In genomic region chr2:10406491-10406890, GRCh38 we compare ENCODE assay signal across 12 cellular contexts. TPM values are rescaled to one million over a fixed set of nuclear protein-coding genes. Genes with fewer than 3 reads are reported as not detected.
DNase-seq lines count a peak whose midpoint lies in the region; ATAC-seq and TF ChIP-seq lines count a peak whose summit lies in the region.
"Had no signal": no experiment of that assay in that cellular context is flagged by ENCODE, and none has a peak within 500 bp of the region (broad histone marks: within the 10 kb centered on the region; RNA-seq: fewer than 3 reads in every experiment).

No MANE protein-coding gene starts in this region.

- H3K18ac ChIP-seq in neuronal stem cell (ENCODE audit: low read length) = no peak overlapping the region

- H2BK12ac ChIP-seq in neuronal stem cell (ENCODE audit: low read length) = no peak overlapping the region

- no peak overlapping the region for H3K23ac ChIP-seq in neuronal stem cell (ENCODE audit: low read depth, low read length, poor library complexity)

- no peaks in the 10 kb centered on the region for H3K79me1 ChIP-seq in neuronal stem cell (ENCODE audit: low read depth, low read length)

- H4K20me1 ChIP-seq in SK-N-SH (ENCODE audit: insufficient read depth) = no peaks in the 10 kb centered on the region

- H3F3A ChIP-seq in SK-N-SH (replicated peaks; ENCODE audit: insufficient read depth) = peaks cover 13% of the 10 kb centered on the region

- H3K9ac ChIP-seq in SK-N-SH (no peak overlapping the region), neuronal stem cell (ENCODE audit: low read depth, low read length, poor library complexity) (no peak overlapping the region)

- H2BK15ac ChIP-seq in neuronal stem cell (ENCODE audit: low read length) = no peak overlapping the region

- H3K4me2 ChIP-seq in SK-N-SH (no peak overlapping the region), neuronal stem cell (ENCODE audit: insufficient read depth, low read length, poor library complexity, severe bottlenecking) (no peak overlapping the region)

- peaks cover 33% of the 10 kb centered on the region for H3K4me1 Mint-ChIP-seq in T-helper 17 cell
- peaks cover 88% of the 10 kb centered on the region for H3K4me1 Mint-ChIP-seq in stimulated activated naive CD8-positive, alpha-beta T cell treated with anti-CD3 and anti-CD28 coated beads, Interleukin-15, amount 100 ng/mL, for 72 hours

- no peak overlapping the region for H2BK120ac ChIP-seq in neuronal stem cell (ENCODE audit: low read depth, low read length)

- TF ChIP-seq RAD21 in SK-N-SH (IDR thresholded peaks at IDR 0.05; ENCODE audit: low read length) = no peak

- no peaks in the 10 kb centered on the region for H3K27me3 Mint-ChIP-seq in T-helper 17 cell
- H3K27me3 Mint-ChIP-seq in stimulated activated naive CD8-positive, alpha-beta T cell treated with anti-CD3 and anti-CD28 coated beads, Interleukin-15, amount 100 ng/mL, for 72 hours = no peaks in the 10 kb centered on the region

- 96% methylated on average over 10 of the region's 14 CpGs for WGBS in SK-N-SH (ENCODE audit: low lambda C conversion rate)
- WGBS in neuronal stem cell (ENCODE audit: extremely low coverage in 2 of 2, insufficient read length in 2 of 2, insufficient replicate concordance in 1 of 2), 2 donors = no CpG with 5 or more reads among the region's 14 CpGs

- no peaks in the 10 kb centered on the region for H3K9me3 Mint-ChIP-seq in stimulated activated naive CD8-positive, alpha-beta T cell treated with anti-CD3 and anti-CD28 coated beads, Interleukin-15, amount 100 ng/mL, for 72 hours
- H3K9me3 Mint-ChIP-seq: endodermal cell had no signal

- H4K91ac ChIP-seq in neuronal stem cell (ENCODE audit: low read depth, low read length, poor library complexity) = no peak overlapping the region

- H3K27ac Mint-ChIP-seq in T-helper 17 cell = peak overlapping the region; percentile 90
- H3K27ac Mint-ChIP-seq in stimulated activated naive CD8-positive, alpha-beta T cell treated with anti-CD3 and anti-CD28 coated beads, Interleukin-15, amount 100 ng/mL, for 72 hours = peak overlapping the region in 1 of 2 donors; percentile 68
- H3K27ac Mint-ChIP-seq: endodermal cell had no signal

- H3K9me2 ChIP-seq in SK-N-SH = no peaks in the 10 kb centered on the region

- H3K36me3 ChIP-seq in SK-N-SH (replicated peaks in 1 of 2; ENCODE audit: control insufficient read depth in 1 of 2, insufficient read depth in 2 of 2, low read length in 1 of 2) (peaks cover 0 to 5% of the 10 kb centered on the region in 2 experiments), right atrium auricular region (no peaks in the 10 kb centered on the region), neuronal stem cell (replicated peaks in 1 of 2; ENCODE audit: control insufficient read depth in 2 of 2, insufficient read depth in 2 of 2, low read length in 2 of 2) (no peaks in the 10 kb centered on the region)

- no peaks in the 10 kb centered on the region for H3K9me3 ChIP-seq in SK-N-SH
- H3K9me3 ChIP-seq in T-helper 17 cell (ENCODE audit: control insufficient read depth, low read length, poor library complexity, severe bottlenecking) = no peaks in the 10 kb centered on the region
- H3K9me3 ChIP-seq in right atrium auricular region = no peaks in the 10 kb centered on the region
- H3K9me3 ChIP-seq in neuronal stem cell (replicated peaks in 1 of 2; ENCODE audit: control insufficient read depth in 2 of 2, insufficient read depth in 1 of 2, low read depth in 1 of 2, low read length in 2 of 2) = no peaks in the 10 kb centered on the region

- no peaks in the 10 kb centered on the region for H3K27me3 ChIP-seq in SK-N-SH (ENCODE audit: insufficient read depth)
- no peaks in the 10 kb centered on the region for H3K27me3 ChIP-seq in right atrium auricular region
- no peaks in the 10 kb centered on the region for H3K27me3 ChIP-seq in neuronal stem cell (ENCODE audit: control insufficient read depth in 3 of 3, insufficient read depth in 3 of 3, low read depth in 1 of 3, low read length in 3 of 3)

- no peak overlapping the region for H3K14ac ChIP-seq in neuronal stem cell (ENCODE audit: low read length)

- no peak overlapping the region for H4K8ac ChIP-seq in neuronal stem cell (ENCODE audit: low read depth, low read length)

- peaks cover 34 to 54% of the 10 kb centered on the region in 2 experiments for H3K4me1 ChIP-seq in SK-N-SH (ENCODE audit: control insufficient read depth in 1 of 2, insufficient read depth in 2 of 2, low read depth in 1 of 2, low read length in 1 of 2)
- peaks cover 0 to 66% of the 10 kb centered on the region in 2 donors for H3K4me1 ChIP-seq in right atrium auricular region
- H3K4me1 ChIP-seq in neuronal stem cell (ENCODE audit: control insufficient read depth in 2 of 2, insufficient read depth in 1 of 2, low read depth in 1 of 2, low read length in 2 of 2) = peaks cover 2 to 5% of the 10 kb centered on the region in 2 donors

- CTCF ChIA-PET in SK-N-SH (lab: Yijun Ruan, JAX) = interaction anchor here (0.5 to 12.8 kb wide), 17 partner anchors 17 to 606 kb away, joined by 3 to 403 read pairs (median 5); partner anchors contain the start of genes HPCAL1 and RRM2
- CTCF ChIA-PET in HEK293T (lab: Yijun Ruan, JAX) = no interaction called here

- H2AK5ac ChIP-seq in neuronal stem cell (ENCODE audit: low read depth, low read length) = no peak overlapping the region

- H2BK5ac ChIP-seq in neuronal stem cell (ENCODE audit: low read length) = no peak overlapping the region

- no peak overlapping the region for H3K4me3 ChIP-seq in SK-N-SH (ENCODE audit: low read depth in 2 of 2, low read length in 1 of 2)
- no peak overlapping the region for H3K4me3 ChIP-seq in right atrium auricular region
- no peak overlapping the region for H3K4me3 ChIP-seq in neuronal stem cell (ENCODE audit: low read length in 2 of 2)

- H3K4ac ChIP-seq in neuronal stem cell (ENCODE audit: low read length) = no peak overlapping the region

- H3K4me3 Mint-ChIP-seq in T-helper 17 cell = peak overlapping the region; percentile 55
- peak overlapping the region; percentile 79 to 89 for H3K4me3 Mint-ChIP-seq in stimulated activated naive CD8-positive, alpha-beta T cell treated with anti-CD3 and anti-CD28 coated beads, Interleukin-15, amount 100 ng/mL, for 72 hours
- H3K4me3 Mint-ChIP-seq: endodermal cell had no signal

- TF ChIP-seq CTCF in SK-N-SH (IDR thresholded peaks at IDR 0.05) (no peak), right atrium auricular region (IDR thresholded peaks at IDR 0.05) (no peak)

- no peak for ATAC-seq in SK-N-SH treated with all-trans-retinoic acid at 6 μM for 48 hours
- no peak for ATAC-seq in T-helper 17 cell
- no peak for ATAC-seq in stimulated activated naive CD8-positive, alpha-beta T cell treated with anti-CD3 and anti-CD28 coated beads, Interleukin-15, amount 100 ng/mL, for 72 hours

- no peak for TF ChIP-seq EP300 in SK-N-SH (IDR thresholded peaks at IDR 0.05; ENCODE audit: borderline replicate concordance in 1 of 2, low read depth in 1 of 2, low read length in 1 of 2)

- H3K27ac ChIP-seq in SK-N-SH (ENCODE audit: low read depth in 2 of 2, low read length in 1 of 2) (peak overlapping the region; percentile 90 to 97), right atrium auricular region (peak overlapping the region; percentile 49 to 72), neuronal stem cell (replicated peaks; ENCODE audit: low read length) (no peak overlapping the region)
- H3K27ac ChIP-seq: 22Rv1 had no signal

- H2AFZ ChIP-seq in SK-N-SH (ENCODE audit: low read depth) = no peak overlapping the region
- H2AFZ ChIP-seq in neuronal stem cell (ENCODE audit: low read length) = no peak overlapping the region

- peaks cover 2% of the 10 kb centered on the region for H3K36me3 Mint-ChIP-seq in T-helper 17 cell (ENCODE audit: low read depth)

- POLR2A ChIA-PET in SK-N-SH (lab: Yijun Ruan, JAX) (no interaction called here), HEK293T (lab: Yijun Ruan, JAX) (no interaction called here)

- DNase-seq in SK-N-SH (no peak), T-helper 17 cell (no peak), right atrium auricular region (ENCODE audit: low spot score) (no peak), HEK293T (ENCODE audit: extremely low spot score) (no peak), neuronal stem cell (ENCODE audit: low spot score) (no peak), DMS153 (lab: John Stamatoyannopoulos, UW) (no peak)
- DNase-seq in stimulated activated naive CD8-positive, alpha-beta T cell treated with anti-CD3 and anti-CD28 coated beads, Interleukin-15, amount 100 ng/mL, for 72 hours = no peak
- DNase-seq: endodermal cell; posterior cingulate gyrus; stimulated activated CD4-positive, alpha-beta T cell treated with anti-CD3 and anti-CD28 coated beads, Interleukin-4, amount 100 ng/mL, for 4 hours had no signal

- no peaks in the 10 kb centered on the region for H3K79me2 ChIP-seq in SK-N-SH (ENCODE audit: insufficient read depth)

TF ChIP-seq in SK-N-SH, 30 proteins besides CTCF, POLR2A, EP300 and RAD21 (continues in another document):
- no peak for TF ChIP-seq EZH2phosphoT487 (IDR thresholded peaks at IDR 0.05; ENCODE audit: borderline replicate concordance, low read depth)
- TF ChIP-seq TEAD4 (IDR thresholded peaks at IDR 0.05; ENCODE audit: borderline replicate concordance, insufficient read depth) = no peak
- no peak for TF ChIP-seq ELF1 (IDR thresholded peaks at IDR 0.05)

TF ChIP-seq in SK-N-SH treated with all-trans-retinoic acid at 6 μM for 48 hours, 23 proteins besides CTCF, POLR2A, EP300 and RAD21 (continues in another document):
- TF ChIP-seq OSR1 (CRISPR knock-in tag; IDR thresholded peaks at IDR 0.05) = no peak

TF ChIP-seq in HEK293T, 16 proteins besides CTCF, POLR2A, EP300 and RAD21 (continues in another document):
- TF ChIP-seq ELF4 (IDR thresholded peaks at IDR 0.05) (no peak), BHLHE40 (IDR thresholded peaks at IDR 0.05; ENCODE audit: borderline replicate concordance) (no peak), NFRKB (IDR thresholded peaks at IDR 0.05) (no peak), FOXM1 (IDR thresholded peaks at IDR 0.05; ENCODE audit: borderline replicate concordance) (no peak), SUZ12 (IDR thresholded peaks at IDR 0.05) (no peak), FOXA1 (IDR thresholded peaks at IDR 0.05) (no peak), HDGF (IDR thresholded peaks at IDR 0.05; ENCODE audit: borderline replicate concordance) (no peak), TARDBP (IDR thresholded peaks at IDR 0.05) (no peak), CTBP1 (IDR thresholded peaks at IDR 0.05; ENCODE audit: borderline replicate concordance) (no peak), ARNT (IDR thresholded peaks at IDR 0.05) (no peak), FOXK2 (IDR thresholded peaks at IDR 0.05) (no peak), ZNF384 (IDR thresholded peaks at IDR 0.05) (no peak), L3MBTL2 (conservative IDR thresholded peaks at IDR 0.05) (no peak)

RNA-seq across cellular contexts. Expression of gene ODC1, which starts 41.6 kb away (rescaled TPM):
- polyA plus RNA-seq in SK-N-SH (2012; rRNA removed) = 253 and 273 TPM in 2 replicates
- polyA plus RNA-seq in SK-N-SH (2012; cell fraction: cytosol; rRNA removed) = 286 and 365 TPM in 2 replicates
- polyA plus RNA-seq in SK-N-SH (2012; cell fraction: nucleus; rRNA removed) = 192 and 200 TPM in 2 replicates
- total RNA-seq in T-helper 17 cell = 100 to 1,000 TPM; 118 to 149 TPM
- 10 to 100 TPM; 41.3 to 73.9 TPM for total RNA-seq in right atrium auricular region
- 196 TPM for polyA plus RNA-seq in neuronal stem cell (2013, experiment 1 of 2)
- polyA plus RNA-seq in neuronal stem cell (2013, experiment 2 of 2) = 192 TPM
